Comparison of ENCODE assay signal across 14 cellular contexts in the genomic region with DNA sequence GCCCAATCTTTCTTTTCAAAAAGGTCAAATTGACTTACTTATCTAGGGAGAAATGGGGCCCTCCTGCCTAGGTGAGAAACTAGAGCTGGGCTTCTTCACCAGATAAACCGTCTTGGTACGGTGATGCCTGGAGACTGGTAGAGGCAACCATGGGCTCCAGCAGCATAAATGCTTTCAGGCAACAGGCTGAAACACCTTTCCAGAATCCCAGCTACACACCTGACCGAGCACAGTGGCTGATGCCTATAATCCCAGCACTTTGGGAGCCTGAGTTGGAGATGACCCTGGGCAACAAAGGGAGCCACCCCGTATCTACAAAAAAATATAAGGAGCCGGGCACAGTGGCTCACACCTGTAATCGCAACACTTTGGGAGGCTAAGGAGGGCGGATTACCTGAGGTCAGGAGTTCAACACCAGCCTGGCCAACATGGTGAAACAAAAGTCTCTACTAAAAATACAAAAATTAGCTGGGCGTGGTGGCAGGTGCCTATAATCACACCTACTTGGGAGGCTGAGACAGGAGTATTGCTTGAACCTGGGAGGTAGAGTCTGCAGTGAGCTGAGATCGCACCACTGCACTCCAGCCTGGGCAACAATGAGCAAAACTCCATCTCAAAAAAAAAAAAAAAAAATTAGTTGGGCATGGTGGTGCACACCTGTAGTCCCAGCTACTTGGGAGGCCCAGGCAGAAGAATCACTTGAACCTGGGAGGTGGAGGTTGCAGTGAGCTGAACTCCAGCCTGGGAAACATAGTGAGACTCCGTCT. TPM values are rescaled to one million over a fixed set of nuclear protein-coding genes. Genes with fewer than 3 reads are reported as not detected.
DNase-seq lines count a peak whose midpoint lies in the region; ATAC-seq, FAIRE-seq and TF ChIP-seq lines count a peak whose summit lies in the region.
"Had no signal": no experiment of that assay in that cellular context is flagged by ENCODE, and none has a peak within 500 bp of the region (broad histone marks: within the 10 kb centered on the region; RNA-seq: fewer than 3 reads in every experiment).

No MANE protein-coding gene starts in this region.

- no TSS peak for BruUV-seq in GM12878 (replicated peaks; lab: Mats Ljungman, UMichigan)

- H2AFZ ChIP-seq in GM12878 (ENCODE audit: control insufficient read depth, low read depth, low read length) = no peak overlapping the region

- H3K27ac ChIP-seq in A549 (no peak overlapping the region), GM12878 (ENCODE audit: control insufficient read depth, insufficient read depth) (no peak overlapping the region), upper lobe of left lung (no peak overlapping the region)

- no peak for TF ChIP-seq RAD21 in A549 (conservative IDR thresholded peaks at IDR 0.05 in 1 of 2, IDR thresholded peaks at IDR 0.05 in 1 of 2)
- no peak for TF ChIP-seq RAD21 in GM12878 (IDR thresholded peaks at IDR 0.05; ENCODE audit: insufficient read depth, low read depth, low read length)

- DNase-seq in A549 (ENCODE audit: low read depth in 1 of 2, low spot score in 1 of 2) (no peak), GM12878 (ENCODE audit: low read depth, low spot score) (no peak), upper lobe of left lung (no peak)
- DNase-seq: activated CD4-positive, alpha-beta T cell treated with anti-CD3 and anti-CD28 coated beads for 1 hour; activated CD8-positive, alpha-beta memory T cell treated with anti-CD3 and anti-CD28 coated beads, Interleukin-2, amount 50 U/mL, for 48 hours; activated naive CD8-positive, alpha-beta T cell treated with anti-CD3 and anti-CD28 coated beads for 36 hours; hypothalamus; mucosa of descending colon; NCI-H146; NCI-H2227 treated with DMSO at 0.1 percent for 48 hours; stimulated activated CD4-positive, alpha-beta T cell treated with anti-CD3 and anti-CD28 coated beads, Interleukin-4, amount 100 ng/mL, for 4 hours; thyroid gland had no signal

- H3K4me2 ChIP-seq in A549 = no peak overlapping the region
- H3K4me2 ChIP-seq in GM12878 (ENCODE audit: control insufficient read depth, insufficient read depth) = no peak overlapping the region

- no peak for ATAC-seq in A549
- ATAC-seq in GM12878 = no peak
- no peak for ATAC-seq in upper lobe of left lung (ENCODE audit: low FRiP score in 2 of 2)
- ATAC-seq in HG03175 (IDR thresholded peaks at IDR 0.05; ENCODE audit: unreplicated experiment) = no peak
- ATAC-seq: mucosa of descending colon, Right ventricle myocardium inferior had no signal

- in situ Hi-C loops in GM12878 (cut with MboI) = no loop called here

- CTCF ChIA-PET in A549 (lab: Yijun Ruan, JAX) (interaction anchor here (0.6 to 22.6 kb wide), 24 partner anchors 11 to 404 kb away, joined by 3 to 977 read pairs (median 6); partner anchors contain the start of genes DHRS13, FLOT2, NEK8 and RPL23A), GM12878 (lab: Yijun Ruan, JAX) (interaction anchor here (0.7 to 10.0 kb wide), 12 partner anchors 10 to 202 kb away, joined by 3 to 394 read pairs (median 6); partner anchors contain the start of genes DHRS13, NEK8, RPL23A and TLCD1)

- no peak overlapping the region for H3K9ac ChIP-seq in GM12878 (ENCODE audit: control insufficient read depth, insufficient read depth, low read length)

- peaks cover 39% of the 10 kb centered on the region for H3K79me2 ChIP-seq in GM12878 (ENCODE audit: control insufficient read depth, insufficient read depth, low read length)

- no peaks in the 10 kb centered on the region for H3K9me3 ChIP-seq in A549
- H3K9me3 ChIP-seq in GM12878 (replicated peaks; ENCODE audit: control insufficient read depth, insufficient read depth, low read length) = no peaks in the 10 kb centered on the region
- H3K9me3 ChIP-seq in upper lobe of left lung = no peaks in the 10 kb centered on the region
- H3K9me3 ChIP-seq: mucosa of descending colon, thyroid gland had no signal

- SMC1A ChIA-PET in GM12878 (lab: Charles Lee; ENCODE audit: uncharacterized antibody, unreplicated experiment) = interaction anchor here (0.7 to 17.8 kb wide), 8 partner anchors 10 to 174 kb away, joined by 3 to 326 read pairs (median 3); partner anchors contain the start of genes NEK8 and TLCD1

- peaks cover 37% of the 10 kb centered on the region for H3K4me1 ChIP-seq in A549
- H3K4me1 ChIP-seq in GM12878 (ENCODE audit: control insufficient read depth, insufficient read depth, low read length) = peaks cover 19% of the 10 kb centered on the region
- H3K4me1 ChIP-seq in upper lobe of left lung = peaks cover 28 to 42% (median 37%) of the 10 kb centered on the region in 4 donors

- TF ChIP-seq CTCF in A549 (IDR thresholded peaks at IDR 0.05) (no peak), GM12878 (IDR thresholded peaks at IDR 0.05 in 2 of 3, conservative IDR thresholded peaks at IDR 0.05 in 1 of 3; ENCODE audit: control insufficient read depth in 2 of 3, extremely low read depth in 1 of 3, insufficient read depth in 1 of 3, low read depth in 3 of 3, low read length in 3 of 3) (no peak), upper lobe of left lung (IDR thresholded peaks at IDR 0.05) (no peak)

- intact Hi-C loops in GM12878 (cut with micrococcal nuclease; ENCODE audit: unreplicated experiment) = no loop called here

- no peak for TF ChIP-seq EP300 in A549 (IDR thresholded peaks at IDR 0.05)
- no peak for TF ChIP-seq EP300 in GM12878 (IDR thresholded peaks at IDR 0.05; ENCODE audit: borderline replicate concordance in 1 of 2, control insufficient read depth in 1 of 2, low read depth in 2 of 2, low read length in 2 of 2)
- no peak for TF ChIP-seq EP300 in upper lobe of left lung (IDR thresholded peaks at IDR 0.05)

- POLR2A ChIA-PET in A549 (lab: Yijun Ruan, JAX) = interaction anchor here (0.8 to 12.2 kb wide), 3 partner anchors 9 to 41 kb away, joined by 3 to 369 read pairs (median 3); partner anchors contain the start of genes NEK8, TLCD1 and TRAF4
- POLR2A ChIA-PET in GM12878 (lab: Charles Lee) = interaction anchor here (0.6 to 15.2 kb wide), 5 partner anchors 24 to 198 kb away, joined by 3 to 485 read pairs (median 3); partner anchors contain the start of genes NEK8, RPL23A and TLCD1

- no peak for TF ChIP-seq POLR2A in A549 (IDR thresholded peaks at IDR 0.05; ENCODE audit: low read length)
- TF ChIP-seq POLR2A in GM12878 (IDR thresholded peaks at IDR 0.05; ENCODE audit: low read depth, low read length) = peak; percentile 51
- TF ChIP-seq POLR2A in upper lobe of left lung (IDR thresholded peaks at IDR 0.05) = no peak

- H3K27me3 ChIP-seq in GM12878 (replicated peaks in 1 of 2; ENCODE audit: control insufficient read depth in 2 of 2, insufficient read depth in 2 of 2, low read length in 1 of 2) = no peaks in the 10 kb centered on the region
- no peaks in the 10 kb centered on the region for H3K27me3 ChIP-seq in upper lobe of left lung
- H3K27me3 ChIP-seq: thyroid gland had no signal

- 93% methylated on average over 10 of the region's 10 CpGs for WGBS in A549 (ENCODE audit: missing lambda C conversion rate)
- 99% methylated on average over 10 of the region's 10 CpGs for WGBS in GM12878 (ENCODE audit: insufficient coverage, insufficient replicate concordance, low lambda C conversion rate, missing lambda C conversion rate)
- 92 to 94% methylated on average over 10 of the region's 10 CpGs for WGBS in upper lobe of left lung, 2 donors

- RAD21 ChIA-PET in GM12878 (lab: Charles Lee; ENCODE audit: unreplicated experiment) = interaction anchor here (1.0 to 17.4 kb wide), 7 partner anchors 12 to 202 kb away, joined by 3 to 375 read pairs (median 4); partner anchors contain the start of genes NEK8, PROCA1 and TLCD1

- FAIRE-seq in A549 (lab: Jason Lieb, UNC) (no peak), GM12878 (lab: Jason Lieb, UNC) (no peak)

- H3K36me3 ChIP-seq in GM12878 (ENCODE audit: control insufficient read depth in 2 of 2, insufficient read depth in 2 of 2, low read length in 1 of 2) (peaks cover 28 to 30% of the 10 kb centered on the region in 2 experiments), upper lobe of left lung (peaks cover 0 to 32% (median 21%) of the 10 kb centered on the region in 4 donors)

- H3K4me3 ChIP-seq in A549 (no peak overlapping the region), GM12878 (no peak overlapping the region), upper lobe of left lung (no peak overlapping the region)
- H3K4me3 ChIP-seq: mucosa of descending colon, thyroid gland had no signal

- peaks cover 11% of the 10 kb centered on the region for H4K20me1 ChIP-seq in GM12878 (ENCODE audit: control insufficient read depth, insufficient read depth)

RNA-seq across cellular contexts. Expression of gene TRAF4, which starts 8.0 kb away (rescaled TPM):
- polyA plus RNA-seq in A549 (2011; rRNA removed) = 64.0 and 70.2 TPM in 2 replicates
- polyA plus RNA-seq in A549 (2012; cell fraction: cytosol; rRNA removed) = 126 and 156 TPM in 2 replicates
- polyA plus RNA-seq in A549 (2012; cell fraction: nucleus; rRNA removed) = 492 and 652 TPM in 2 replicates
- 65.0 to 68.2 TPM (median 66.0 TPM) in 3 replicates for polyA plus RNA-seq in A549 (2017; fragmentation: RNase III; extraction: RNeasy Plus Mini Kit Qiagen cat#74134 plus additional on column Dnase treatment)
- 215 and 259 TPM in 2 replicates for polyA minus RNA-seq in A549 (2011; rRNA and poly(A)+ RNA removed)
- 116 and 127 TPM in 2 replicates for total RNA-seq in GM12878 (2013; cell fraction: nucleolus; rRNA removed)
- 134 and 151 TPM in 2 replicates for total RNA-seq in GM12878 (2014; rRNA removed)
- total RNA-seq in GM12878 (2014; rRNA removed; fragmentation: Illumina TruSeq; extraction: Trizol) = 56.3 and 61.7 TPM in 2 replicates
- total RNA-seq in GM12878 (2021) = 171 and 197 TPM in 2 replicates
- polyA plus RNA-seq in GM12878 (2011; ENCODE audit: low read depth) = 40.9 TPM
- polyA plus RNA-seq in GM12878 (2011; rRNA removed) = 28.0 and 71.2 TPM in 2 replicates
- 108 and 124 TPM in 2 replicates for polyA plus RNA-seq in GM12878 (2011; cell fraction: cytosol; rRNA removed)
- 437 and 490 TPM in 2 replicates for polyA plus RNA-seq in GM12878 (2011; cell fraction: nucleus; rRNA removed)
- 86.4 and 93.9 TPM in 2 replicates for polyA plus RNA-seq in GM12878 (2012)
- 30.6 and 73.8 TPM in 2 replicates for polyA plus RNA-seq in GM12878 (2014; fragmentation: Illumina TruSeq; extraction: Trizol)
- 1 to 10 TPM; 3.7 to 8.2 TPM for polyA plus RNA-seq in GM12878 (2014; fragmentation: Nextera tagmentation; extraction: Ambion mirVana)
- 152 and 164 TPM in 2 replicates for polyA plus RNA-seq in GM12878 (2014; rRNA removed)
- 10 to 100 TPM; 46.2 to 56.6 TPM for polyA plus RNA-seq in GM12878 (2016; fragmentation: Nextera tagmentation; extraction: Ambion mirVana)
- polyA minus RNA-seq in GM12878 (2011; rRNA and poly(A)+ RNA removed) = 70.6 and 117 TPM in 2 replicates
- 66.7 and 75.6 TPM in 2 replicates for polyA minus RNA-seq in GM12878 (2011; cell fraction: cytosol; rRNA and poly(A)+ RNA removed)
- 163 and 248 TPM in 2 replicates for polyA minus RNA-seq in GM12878 (2011; cell fraction: nucleus; rRNA and poly(A)+ RNA removed)
- total RNA-seq in upper lobe of left lung = 10 to 100 TPM; 34.8 to 84.9 (median 64.1) TPM

RNA-seq across cellular contexts. Expression of gene NEK8, which starts 23.2 kb away (rescaled TPM):
- polyA plus RNA-seq in A549 (2011; rRNA removed) (5.1 and 7.7 TPM in 2 replicates), A549 (2017; fragmentation: RNase III; extraction: RNeasy Plus Mini Kit Qiagen cat#74134 plus additional on column Dnase treatment) (4.2 to 5.8 TPM (median 5.3 TPM) in 3 replicates), GM12878 (2011; rRNA removed) (7.9 and 13.2 TPM in 2 replicates), GM12878 (2014; fragmentation: Illumina TruSeq; extraction: Trizol) (7.5 and 8.5 TPM in 2 replicates), GM12878 (2014; fragmentation: Nextera tagmentation; extraction: Ambion mirVana) (1 to 10 TPM; 2.3 to 2.9 TPM), GM12878 (2014; rRNA removed) (14.3 and 15.1 TPM in 2 replicates), GM12878 (2016; fragmentation: Nextera tagmentation; extraction: Ambion mirVana) (10 to 100 TPM; 11.2 to 13.9 TPM)
- polyA plus RNA-seq in A549 (2012; cell fraction: cytosol; rRNA removed) = 7.1 and 7.7 TPM in 2 replicates
- 18.7 and 22.2 TPM in 2 replicates for polyA plus RNA-seq in A549 (2012; cell fraction: nucleus; rRNA removed)
- polyA minus RNA-seq in A549 (2011; rRNA and poly(A)+ RNA removed) = 11.4 and 16.4 TPM in 2 replicates
- total RNA-seq in GM12878 (2013; cell fraction: nucleolus; rRNA removed) = 22.0 and 27.2 TPM in 2 replicates
- total RNA-seq in GM12878 (2014; rRNA removed) (8.8 and 10.5 TPM in 2 replicates), GM12878 (2014; rRNA removed; fragmentation: Illumina TruSeq; extraction: Trizol) (6.0 and 6.7 TPM in 2 replicates), GM12878 (2021) (10.1 and 11.0 TPM in 2 replicates), upper lobe of left lung (10 to 100 TPM in 3 of 6 donors, 1 to 10 TPM in 3; 3.5 to 34.6 (median 13.0) TPM)
- polyA plus RNA-seq in GM12878 (2011; ENCODE audit: low read depth) = 6.5 TPM
- 16.7 and 21.7 TPM in 2 replicates for polyA plus RNA-seq in GM12878 (2011; cell fraction: cytosol; rRNA removed)
- 24.8 and 26.2 TPM in 2 replicates for polyA plus RNA-seq in GM12878 (2011; cell fraction: nucleus; rRNA removed)
- polyA plus RNA-seq in GM12878 (2012) = 8.7 and 9.6 TPM in 2 replicates
- 14.9 and 20.8 TPM in 2 replicates for polyA minus RNA-seq in GM12878 (2011; rRNA and poly(A)+ RNA removed)
- polyA minus RNA-seq in GM12878 (2011; cell fraction: cytosol; rRNA and poly(A)+ RNA removed) = 4.0 and 4.4 TPM in 2 replicates
- 11.1 and 21.9 TPM in 2 replicates for polyA minus RNA-seq in GM12878 (2011; cell fraction: nucleus; rRNA and poly(A)+ RNA removed)

RNA-seq across cellular contexts. Expression of gene TLCD1, which starts 25.8 kb away (rescaled TPM):
- 83.3 and 86.7 TPM in 2 replicates for polyA plus RNA-seq in A549 (2011; rRNA removed)
- 102 and 124 TPM in 2 replicates for polyA plus RNA-seq in A549 (2012; cell fraction: cytosol; rRNA removed)
- 56.4 and 64.3 TPM in 2 replicates for polyA plus RNA-seq in A549 (2012; cell fraction: nucleus; rRNA removed)
- 36.7 to 43.9 TPM (median 37.7 TPM) in 3 replicates for polyA plus RNA-seq in A549 (2017; fragmentation: RNase III; extraction: RNeasy Plus Mini Kit Qiagen cat#74134 plus additional on column Dnase treatment)
- polyA minus RNA-seq in A549 (2011; rRNA and poly(A)+ RNA removed) = 55.9 and 70.3 TPM in 2 replicates
- total RNA-seq in GM12878 (2013; cell fraction: nucleolus; rRNA removed) = 1.9 and 4.3 TPM in 2 replicates
- total RNA-seq in GM12878 (2014; rRNA removed) = 8.6 and 10.6 TPM in 2 replicates
- total RNA-seq in GM12878 (2014; rRNA removed; fragmentation: Illumina TruSeq; extraction: Trizol) = 7.2 and 7.6 TPM in 2 replicates
- 7.3 and 7.6 TPM in 2 replicates for total RNA-seq in GM12878 (2021)
- polyA plus RNA-seq in GM12878 (2011; ENCODE audit: low read depth) = 3.3 TPM
- 2.1 and 4.0 TPM in 2 replicates for polyA plus RNA-seq in GM12878 (2011; rRNA removed)
- polyA plus RNA-seq in GM12878 (2011; cell fraction: cytosol; rRNA removed) = 4.1 and 4.2 TPM in 2 replicates
- polyA plus RNA-seq in GM12878 (2011; cell fraction: nucleus; rRNA removed) = 5.1 and 5.7 TPM in 2 replicates
- polyA plus RNA-seq in GM12878 (2012) = 5.3 and 8.7 TPM in 2 replicates
- 7.8 TPM in 2 replicates for polyA plus RNA-seq in GM12878 (2014; fragmentation: Illumina TruSeq; extraction: Trizol)
- 1 to 10 TPM; 2.9 to 7.1 TPM for polyA plus RNA-seq in GM12878 (2014; fragmentation: Nextera tagmentation; extraction: Ambion mirVana)
- polyA plus RNA-seq in GM12878 (2014; rRNA removed) = 13.6 and 14.6 TPM in 2 replicates
- polyA plus RNA-seq in GM12878 (2016; fragmentation: Nextera tagmentation; extraction: Ambion mirVana) = 10 to 100 TPM; 14.9 to 19.8 TPM
- polyA minus RNA-seq in GM12878 (2011; rRNA and poly(A)+ RNA removed) = 5.4 and 5.5 TPM in 2 replicates
- polyA minus RNA-seq in GM12878 (2011; cell fraction: cytosol; rRNA and poly(A)+ RNA removed) = 2.8 and 5.5 TPM in 2 replicates
- 4.8 and 6.9 TPM in 2 replicates for polyA minus RNA-seq in GM12878 (2011; cell fraction: nucleus; rRNA and poly(A)+ RNA removed)
- total RNA-seq in upper lobe of left lung = 10 to 100 TPM in 3 of 6 donors, 1 to 10 TPM in 3; 4.1 to 25.8 (median 14.1) TPM

RNA-seq across cellular contexts. Expression of gene RPL23A, which starts 32.0 kb away (rescaled TPM):
- polyA plus RNA-seq in A549 (2011; rRNA removed) (2,521 and 2,887 TPM in 2 replicates), A549 (2017; fragmentation: RNase III; extraction: RNeasy Plus Mini Kit Qiagen cat#74134 plus additional on column Dnase treatment) (1,026 to 1,151 TPM (median 1,061 TPM) in 3 replicates), GM12878 (2011; rRNA removed) (2,740 and 3,357 TPM in 2 replicates), GM12878 (2014; fragmentation: Illumina TruSeq; extraction: Trizol) (1,904 and 2,135 TPM in 2 replicates), GM12878 (2014; fragmentation: Nextera tagmentation; extraction: Ambion mirVana) (over 10,000 TPM in 1 of 2 experiments, 1,000 to 10,000 TPM in 1; 8,970 to 10,319 TPM), GM12878 (2014; rRNA removed) (1,318 and 1,377 TPM in 2 replicates), GM12878 (2016; fragmentation: Nextera tagmentation; extraction: Ambion mirVana) (1,000 to 10,000 TPM; 2,984 to 3,180 TPM)
- polyA plus RNA-seq in A549 (2012; cell fraction: cytosol; rRNA removed) = 981 and 1,405 TPM in 2 replicates
- polyA plus RNA-seq in A549 (2012; cell fraction: nucleus; rRNA removed) = 284 and 498 TPM in 2 replicates
- 955 and 1,173 TPM in 2 replicates for polyA minus RNA-seq in A549 (2011; rRNA and poly(A)+ RNA removed)
- total RNA-seq in GM12878 (2013; cell fraction: nucleolus; rRNA removed) = 169 and 204 TPM in 2 replicates
- total RNA-seq in GM12878 (2014; rRNA removed) (1,231 and 1,339 TPM in 2 replicates), GM12878 (2014; rRNA removed; fragmentation: Illumina TruSeq; extraction: Trizol) (1,926 and 2,065 TPM in 2 replicates), GM12878 (2021) (2,908 and 3,018 TPM in 2 replicates), upper lobe of left lung (1,000 to 10,000 TPM in 2 of 6 donors, 100 to 1,000 TPM in 4; 206 to 1,142 (median 416) TPM)
- 6,212 TPM for polyA plus RNA-seq in GM12878 (2011; ENCODE audit: low read depth)
- 779 and 1,073 TPM in 2 replicates for polyA plus RNA-seq in GM12878 (2011; cell fraction: cytosol; rRNA removed)
- polyA plus RNA-seq in GM12878 (2011; cell fraction: nucleus; rRNA removed) = 561 and 573 TPM in 2 replicates
- polyA plus RNA-seq in GM12878 (2012) = 4,003 and 4,409 TPM in 2 replicates
- 1,547 and 2,710 TPM in 2 replicates for polyA minus RNA-seq in GM12878 (2011; rRNA and poly(A)+ RNA removed)
- polyA minus RNA-seq in GM12878 (2011; cell fraction: cytosol; rRNA and poly(A)+ RNA removed) = 624 and 701 TPM in 2 replicates
- 176 and 252 TPM in 2 replicates for polyA minus RNA-seq in GM12878 (2011; cell fraction: nucleus; rRNA and poly(A)+ RNA removed)

RNA-seq across cellular contexts. Expression of gene RAB34, which starts 34.1 kb away (rescaled TPM):
- polyA plus RNA-seq in A549 (2011; rRNA removed) (288 and 328 TPM in 2 replicates), A549 (2017; fragmentation: RNase III; extraction: RNeasy Plus Mini Kit Qiagen cat#74134 plus additional on column Dnase treatment) (207 to 212 TPM (median 211 TPM) in 3 replicates), GM12878 (2011; rRNA removed) (0.16 and 0.37 TPM in 2 replicates), GM12878 (2014; fragmentation: Illumina TruSeq; extraction: Trizol) (35.7 and 39.0 TPM in 2 replicates), GM12878 (2014; fragmentation: Nextera tagmentation; extraction: Ambion mirVana) (10 to 100 TPM; 14.4 to 32.6 TPM), GM12878 (2014; rRNA removed) (37.5 and 47.7 TPM in 2 replicates), GM12878 (2016; fragmentation: Nextera tagmentation; extraction: Ambion mirVana) (10 to 100 TPM; 30.9 to 37.4 TPM)
- polyA plus RNA-seq in A549 (2012; cell fraction: cytosol; rRNA removed) = 306 and 359 TPM in 2 replicates
- 404 and 498 TPM in 2 replicates for polyA plus RNA-seq in A549 (2012; cell fraction: nucleus; rRNA removed)
- polyA minus RNA-seq in A549 (2011; rRNA and poly(A)+ RNA removed) = 241 and 290 TPM in 2 replicates
- 10.7 and 13.3 TPM in 2 replicates for total RNA-seq in GM12878 (2013; cell fraction: nucleolus; rRNA removed)
- total RNA-seq in GM12878 (2014; rRNA removed) (40.2 and 46.4 TPM in 2 replicates), GM12878 (2014; rRNA removed; fragmentation: Illumina TruSeq; extraction: Trizol) (24.2 and 26.9 TPM in 2 replicates), GM12878 (2021) (28.8 and 33.0 TPM in 2 replicates), upper lobe of left lung (100 to 1,000 TPM in 2 of 6 donors, 10 to 100 TPM in 4; 69.5 to 123 (median 85.5) TPM)
- polyA plus RNA-seq in GM12878 (2011; ENCODE audit: low read depth) = 16.5 TPM
- 0.23 and 0.31 TPM in 2 replicates for polyA plus RNA-seq in GM12878 (2011; cell fraction: cytosol; rRNA removed)
- polyA plus RNA-seq in GM12878 (2011; cell fraction: nucleus; rRNA removed) = 0.69 and 0.75 TPM in 2 replicates
- 13.1 and 17.7 TPM in 2 replicates for polyA plus RNA-seq in GM12878 (2012)
- polyA minus RNA-seq in GM12878 (2011; rRNA and poly(A)+ RNA removed) = not detected in 2 replicates
- 4.1 and 4.9 TPM in 2 replicates for polyA minus RNA-seq in GM12878 (2011; cell fraction: cytosol; rRNA and poly(A)+ RNA removed)
- polyA minus RNA-seq in GM12878 (2011; cell fraction: nucleus; rRNA and poly(A)+ RNA removed) = 0.48 and 0.86 TPM in 2 replicates

Comparison
In these comparisons a context has a peak if more than half of its experiments do, and no peak if none do; other contexts are left out.
1. Of the 24 proteins assayed by ChIP-seq in both GM12878 and A549: peak only in GM12878: POLR2A; only in A549: POLR2AphosphoS2; in both: none; in neither: 22.